ENCODE assay signal across 24 cellular contexts in genomic region chr2:129233166-129233565, GRCh38.
"Had no signal": no experiment of that assay in that cellular context is flagged by ENCODE, and none has a peak within 500 bp of the region (broad histone marks: within the 10 kb centered on the region; RNA-seq: fewer than 3 reads in every experiment).

No MANE protein-coding gene starts in this region.

- ATAC-seq: activated CD8-positive, alpha-beta memory T cell treated with anti-CD3 and anti-CD28 coated beads, Interleukin-2, amount 10 ng/mL, durations not matched to agents 7 days and 5 days; activated naive CD4-positive, alpha-beta T cell treated with anti-CD3 and anti-CD28 coated beads, Interleukin-2, amount 50 U/mL, for 72 hours; activated naive CD8-positive, alpha-beta T cell treated with anti-CD3 and anti-CD28 coated beads, Interleukin-2, amount 50 U/mL, for 24 hours; activated T-cell treated with anti-CD3 and anti-CD28 coated beads, Interleukin-2, amount 50 U/mL, for 4 hours; T-helper 17 cell had no signal

- H3K9me3 ChIP-seq: ascending aorta had no signal

- H3K27me3 ChIP-seq: ascending aorta had no signal

- H3K4me1 ChIP-seq: ascending aorta had no signal

- H3K27ac ChIP-seq: ascending aorta had no signal

- H3K36me3 ChIP-seq: ascending aorta had no signal

- DNase-seq: activated B cell treated with CpG ODN at 0.5 μM for 24 hours; activated CD4-positive, alpha-beta T cell treated with anti-CD3 and anti-CD28 coated beads for 1 hour; activated CD4-positive, alpha-beta T cell treated with anti-CD3 and anti-CD28 coated beads, Interleukin-2, amount 10 ng/mL, durations not matched to agents 24 days and 14 days; activated CD4-positive, alpha-beta T cell treated with anti-CD3 and anti-CD28 coated beads, Interleukin-2, amount 50 U/mL, for 48 hours; activated CD8-positive, alpha-beta memory T cell treated with anti-CD3 and anti-CD28 coated beads, Interleukin-2, amount 10 ng/mL, durations not matched to agents 7 days and 5 days; activated effector memory CD4-positive, alpha-beta T cell treated with anti-CD3 and anti-CD28 coated beads, Interleukin-2, amount 50 U/mL, for 16 hours; activated naive CD4-positive, alpha-beta T cell treated with Interleukin-2 at 50 U/mL for 16 hours; activated naive CD8-positive, alpha-beta T cell treated with anti-CD3 and anti-CD28 coated beads, Interleukin-2, amount 50 U/mL, for 24 hours; activated T-cell treated with anti-CD3 and anti-CD28 coated beads, Interleukin-2, amount 50 U/mL, for 4 hours; amniotic stem cell; NCI-H1092; NCI-H1417 treated with DMSO at 0.1 percent for 48 hours; NCI-H187; NCI-H2081; NCI-H2171; NCI-H2227 treated with DMSO at 0.1 percent for 48 hours; NCI-H446 treated with DMSO at 0.1 percent for 48 hours; NCI-H524 treated with DMSO at 0.1 percent for 48 hours; NCI-H774; SIG-M5; T-helper 17 cell; T-helper 9 cell had no signal

- H3K4me3 ChIP-seq: ascending aorta had no signal
